In the genomic region with DNA sequence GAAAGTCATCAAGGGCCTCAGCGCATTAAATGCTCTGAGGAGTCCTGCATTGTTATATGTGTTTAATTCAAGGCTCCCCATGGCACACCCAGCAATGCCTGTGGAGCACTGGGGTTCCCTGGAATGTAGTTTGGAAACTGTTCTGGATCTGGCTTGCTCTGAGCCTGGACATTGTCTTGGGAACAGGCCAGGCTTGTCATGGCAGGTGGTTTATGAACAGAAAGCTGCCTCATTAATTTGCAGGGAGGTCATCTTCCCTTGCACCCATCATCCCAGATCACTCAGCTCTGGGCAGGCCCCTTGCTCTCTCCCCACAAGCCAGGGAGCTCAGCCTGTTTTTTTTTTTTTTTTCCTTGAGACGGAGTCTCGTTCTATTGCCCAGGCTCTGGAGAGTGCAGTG, we compare ENCODE assay signal across 20 cellular contexts.
"Had no signal": no experiment of that assay in that cellular context is flagged by ENCODE, and none has a peak within 500 bp of the region (broad histone marks: within the 10 kb centered on the region; RNA-seq: fewer than 3 reads in every experiment).

No MANE protein-coding gene starts in this region.

- H3K36me3 ChIP-seq: colonic mucosa, heart left ventricle, right lobe of liver, spleen, stomach, thoracic aorta, transverse colon had no signal

- H3K4me3 ChIP-seq: colonic mucosa, heart left ventricle, psoas muscle, right lobe of liver, spleen, stomach, thoracic aorta, transverse colon had no signal

- FAIRE-seq: frontal cortex, islet of Langerhans had no signal

- H3K36me3 Mint-ChIP-seq: naive thymus-derived CD4-positive, alpha-beta T cell had no signal

- H3K27me3 ChIP-seq: colonic mucosa, right lobe of liver, transverse colon had no signal

- H3K4me1 ChIP-seq: colonic mucosa, psoas muscle, right lobe of liver had no signal

- ATAC-seq: heart left ventricle; naive thymus-derived CD4-positive, alpha-beta T cell; psoas muscle; right lobe of liver; stimulated activated memory B cell treated with anti-CD40 and anti-IgM and Interleukin-4, amounts not matched to agents 10 μg/mL and 1 μg/mL and 100 μg/mL, for 72 hours had no signal

- H3K9me3 ChIP-seq: colonic mucosa, heart left ventricle, psoas muscle, right lobe of liver, stomach, thoracic aorta, transverse colon had no signal

- DNase-seq: colonic mucosa; effector CD8-positive, alpha-beta T cell; hippocampal formation; kidney glomerular epithelial cell; mesendoderm; naive thymus-derived CD4-positive, alpha-beta T cell; nephron progenitor cell; psoas muscle; retina; right lobe of liver; spleen; stimulated activated CD4-positive, alpha-beta T cell treated with anti-CD3 and anti-CD28 coated beads, Interleukin-1b, Interleukin-23, amount 100 ng/mL, for 48 hours; stimulated activated CD4-positive, alpha-beta T cell treated with anti-CD3 and anti-CD28 coated beads, Interleukin-4, amount 100 ng/mL, for 24 hours; stomach; transverse colon had no signal

- H3K4me3 Mint-ChIP-seq: nephron progenitor cell; stimulated activated memory B cell treated with anti-CD40 and anti-IgM and Interleukin-4, amounts not matched to agents 10 μg/mL and 1 μg/mL and 100 μg/mL, for 72 hours had no signal

- H3K27ac ChIP-seq: colonic mucosa, heart left ventricle, psoas muscle, right lobe of liver, spleen, stomach, thoracic aorta, transverse colon had no signal

- H3K27ac Mint-ChIP-seq: naive thymus-derived CD4-positive, alpha-beta T cell; nephron progenitor cell; stimulated activated memory B cell treated with anti-CD40 and anti-IgM and Interleukin-4, amounts not matched to agents 10 μg/mL and 1 μg/mL and 100 μg/mL, for 72 hours had no signal
